ENCODE assay signal across 15 cellular contexts in the genomic region with DNA sequence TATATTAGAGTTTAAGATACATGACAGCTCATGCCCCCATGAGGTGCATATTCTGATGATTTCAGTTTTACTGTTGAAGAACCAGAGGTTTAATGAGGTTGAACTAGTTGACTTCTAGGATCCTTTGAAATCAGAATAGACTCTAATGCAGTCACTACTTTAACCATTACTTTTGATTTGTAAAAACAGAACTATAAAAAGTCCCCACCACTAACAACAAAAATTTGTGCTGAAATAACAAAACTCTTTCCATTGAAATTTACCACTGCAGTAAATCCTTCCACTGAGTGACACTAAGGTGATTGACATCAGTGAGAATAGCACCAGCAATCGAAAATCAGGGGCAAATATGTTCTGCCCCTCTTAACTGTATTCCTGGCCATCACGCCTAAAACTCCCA.
DNase-seq lines count a peak whose midpoint lies in the region; ATAC-seq, FAIRE-seq and TF ChIP-seq lines count a peak whose summit lies in the region.
"Had no signal": no experiment of that assay in that cellular context is flagged by ENCODE, and none has a peak within 500 bp of the region (broad histone marks: within the 10 kb centered on the region; RNA-seq: fewer than 3 reads in every experiment).

No MANE protein-coding gene starts in this region.

- peaks cover 6% of the 10 kb centered on the region for H3K36me3 Mint-ChIP-seq in activated naive CD8-positive, alpha-beta T cell
- H3K36me3 Mint-ChIP-seq in HFFc6 (ENCODE audit: low read depth), result no peaks in the 10 kb centered on the region
- H3K36me3 Mint-ChIP-seq: immature natural killer cell had no signal

- H3K4me3 Mint-ChIP-seq in activated naive CD8-positive, alpha-beta T cell, result no peak overlapping the region
- H3K4me3 Mint-ChIP-seq in HFFc6, result no peak overlapping the region
- H3K4me3 Mint-ChIP-seq: activated B cell treated with CpG ODN at 0.5 μM for 24 hours, immature natural killer cell had no signal

- peaks cover 2% of the 10 kb centered on the region for H3K27me3 Mint-ChIP-seq in activated naive CD8-positive, alpha-beta T cell
- peaks cover 32% of the 10 kb centered on the region for H3K27me3 Mint-ChIP-seq in HFFc6 (ENCODE audit: insufficient read depth)

- peak; percentile 69 for FAIRE-seq in GM18507 (lab: Jason Lieb, UNC)

- peaks cover 20% of the 10 kb centered on the region for H3K4me1 Mint-ChIP-seq in activated naive CD8-positive, alpha-beta T cell (ENCODE audit: low read depth)
- peaks cover 11% of the 10 kb centered on the region for H3K4me1 Mint-ChIP-seq in HFFc6 (ENCODE audit: low read depth)

- H3K27ac Mint-ChIP-seq in activated naive CD8-positive, alpha-beta T cell, result peak overlapping the region; percentile 29
- H3K27ac Mint-ChIP-seq in HFFc6, result no peak overlapping the region
- H3K27ac Mint-ChIP-seq: activated B cell treated with CpG ODN at 0.5 μM for 24 hours, immature natural killer cell had no signal

- no peak for TF ChIP-seq CTCF in HFFc6 (IDR thresholded peaks at IDR 0.05)

- no peaks in the 10 kb centered on the region for H3K9me3 Mint-ChIP-seq in activated naive CD8-positive, alpha-beta T cell (ENCODE audit: low read depth)
- H3K9me3 Mint-ChIP-seq in HFFc6, result no peaks in the 10 kb centered on the region; the same call in 1 of the 2 replicates
- H3K9me3 Mint-ChIP-seq: activated B cell treated with CpG ODN at 0.5 μM for 24 hours, immature natural killer cell had no signal

- ATAC-seq in GM19025 (IDR thresholded peaks at IDR 0.05; ENCODE audit: low read depth, unreplicated experiment) (peak; percentile 44), HG02840 (IDR thresholded peaks at IDR 0.05; ENCODE audit: low FRiP score, unreplicated experiment) (peak; percentile 65)

- DNase-seq in GM18507 (ENCODE audit: extremely low spot score, insufficient read length, low read depth), result peak; percentile 8
- no peak for DNase-seq in NCI-H524 (lab: John Stamatoyannopoulos, UW)
- DNase-seq in HFFc6, result no peak
- DNase-seq in NCI-H526 (lab: John Stamatoyannopoulos, UW), result no peak
- DNase-seq: activated B cell treated with CpG ODN at 0.5 μM for 24 hours, erythroblast, immature natural killer cell, mammary epithelial cell, NCI-H146, NCI-H524 treated with DMSO at 0.1 percent for 48 hours, Peyer's patch, SW 1271 had no signal
